ENCODE assay signal across 9 cellular contexts in genomic region chr16:81238296-81239011, GRCh38. TPM values are rescaled to one million over a fixed set of nuclear protein-coding genes. Genes with fewer than 3 reads are reported as not detected.
DNase-seq lines count a peak whose midpoint lies in the region; ATAC-seq, FAIRE-seq and TF ChIP-seq lines count a peak whose summit lies in the region.
"Had no signal": no experiment of that assay in that cellular context is flagged by ENCODE, and none has a peak within 500 bp of the region (broad histone marks: within the 10 kb centered on the region; RNA-seq: fewer than 3 reads in every experiment).

Gene BCO1 (plus strand): TSS chr16:81238689. CDS start chr16:81238909, 220 bp downstream.

- no peaks in the 10 kb centered on the region for H3K4me1 ChIP-seq in endothelial cell of umbilical vein (ENCODE audit: control insufficient read depth, extremely low read depth, insufficient read depth, low read length)

- FAIRE-seq in endothelial cell of umbilical vein (lab: Jason Lieb, UNC): no peak

- intact Hi-C loops in endothelial cell of umbilical vein (cut with micrococcal nuclease): no loop called here

- TF ChIP-seq POLR2A in endothelial cell of umbilical vein (IDR thresholded peaks at IDR 0.05; ENCODE audit: low read depth, low read length): no peak

- POLR2A ChIA-PET in endothelial cell of umbilical vein (lab: Charles Lee): interaction anchor here (0.7 kb wide), 1 partner anchor 41 kb away, joined by 3 read pairs; no protein-coding TSS in a partner anchor

- peak within 1 kb of the TSS; percentile 22 to 42 for H3K4me3 Mint-ChIP-seq in activated T-cell treated with anti-CD3 and anti-CD28 coated beads, Interleukin-2, amount 50 U/mL, for 72 hours
- peak within 1 kb of the TSS; percentile 72 to 77 (median 76) for H3K4me3 Mint-ChIP-seq in nephron
- H3K4me3 Mint-ChIP-seq: activated naive CD4-positive, alpha-beta T cell treated with anti-CD3 and anti-CD28 coated beads, Interleukin-2, amount 50 U/mL, for 24 hours had no signal

- no peaks in the 10 kb centered on the region for H3K9me3 ChIP-seq in endothelial cell of umbilical vein (replicated peaks; ENCODE audit: control insufficient read depth, insufficient read depth, low read length)

- no peak for DNase-seq in activated T-cell treated with anti-CD3 and anti-CD28 coated beads, Interleukin-2, amount 50 U/mL, for 72 hours
- no peak for DNase-seq in activated T-cell treated with anti-CD3 and anti-CD28 coated beads, Interleukin-2, amount 50 U/mL, for 48 hours
- DNase-seq in NCI-H69 (lab: John Stamatoyannopoulos, UW) (peak; percentile 20), endothelial cell of umbilical vein (ENCODE audit: low read depth, low spot score) (peak; percentile 43), UCSD-AML1 (lab: John Stamatoyannopoulos, UW; ENCODE audit: unreplicated experiment) (no peak), epidermal melanocyte (ENCODE audit: insufficient read length, low spot score) (no peak), activated T-cell treated with anti-CD3 and anti-CD28 coated beads for 4 hours (no peak)

- no peaks in the 10 kb centered on the region for H3K36me3 Mint-ChIP-seq in activated T-cell treated with anti-CD3 and anti-CD28 coated beads, Interleukin-2, amount 50 U/mL, for 72 hours (ENCODE audit: insufficient read depth in 2 of 2)
- no peaks in the 10 kb centered on the region for H3K36me3 Mint-ChIP-seq in nephron (ENCODE audit: low read depth)
- H3K36me3 Mint-ChIP-seq: activated naive CD4-positive, alpha-beta T cell treated with anti-CD3 and anti-CD28 coated beads, Interleukin-2, amount 50 U/mL, for 24 hours had no signal

- TF ChIP-seq CTCF in endothelial cell of umbilical vein (IDR thresholded peaks at IDR 0.05; ENCODE audit: extremely low read depth in 1 of 2, insufficient read depth in 1 of 2, low read depth in 1 of 2, low read length in 2 of 2) (no peak), nephron (IDR thresholded peaks at IDR 0.05; ENCODE audit: unreplicated experiment in 3 of 3) (no peak)

- no peaks in the 10 kb centered on the region for H3K36me3 ChIP-seq in endothelial cell of umbilical vein (ENCODE audit: control insufficient read depth in 2 of 2, extremely low read depth in 1 of 2, insufficient read depth in 2 of 2, low read length in 2 of 2)

- ATAC-seq in activated T-cell treated with anti-CD3 and anti-CD28 coated beads, Interleukin-2, amount 50 U/mL, for 72 hours (replicated peaks in 1 of 2): no peak

- H3K79me2 ChIP-seq in endothelial cell of umbilical vein (ENCODE audit: control insufficient read depth, insufficient read depth, low read length): no peaks in the 10 kb centered on the region

- H3K27me3 ChIP-seq in endothelial cell of umbilical vein (ENCODE audit: control insufficient read depth in 2 of 2, insufficient read depth in 2 of 2, low read length in 2 of 2): no peaks in the 10 kb centered on the region

- no peak within 1 kb of the TSS for H3K27ac Mint-ChIP-seq in activated T-cell treated with anti-CD3 and anti-CD28 coated beads, Interleukin-2, amount 50 U/mL, for 72 hours
- H3K27ac Mint-ChIP-seq in nephron: peak within 1 kb of the TSS; percentile 94 to 95 (median 94)
- H3K27ac Mint-ChIP-seq: activated naive CD4-positive, alpha-beta T cell treated with anti-CD3 and anti-CD28 coated beads, Interleukin-2, amount 50 U/mL, for 24 hours had no signal

- H2AFZ ChIP-seq in endothelial cell of umbilical vein (ENCODE audit: low read depth, low read length): peak within 1 kb of the TSS; percentile 86

- peaks cover 8% of the 10 kb centered on the region for H3K27me3 Mint-ChIP-seq in activated T-cell treated with anti-CD3 and anti-CD28 coated beads, Interleukin-2, amount 50 U/mL, for 72 hours (ENCODE audit: low read depth)
- peaks cover 6% of the 10 kb centered on the region for H3K27me3 Mint-ChIP-seq in nephron (ENCODE audit: low read depth)
- H3K27me3 Mint-ChIP-seq: activated naive CD4-positive, alpha-beta T cell treated with anti-CD3 and anti-CD28 coated beads, Interleukin-2, amount 50 U/mL, for 24 hours had no signal

- no peaks in the 10 kb centered on the region for H3K9me1 ChIP-seq in endothelial cell of umbilical vein (replicated peaks; ENCODE audit: control insufficient read depth, extremely low read depth, insufficient read depth, low read length)

- no TSS peak for BruUV-seq in endothelial cell of umbilical vein (replicated peaks; lab: Mats Ljungman, UMichigan)

- no peak within 1 kb of the TSS for H3K9ac ChIP-seq in endothelial cell of umbilical vein (replicated peaks; ENCODE audit: extremely low read depth, insufficient read depth, low read length)

- no peaks in the 10 kb centered on the region for H3K9me3 Mint-ChIP-seq in activated T-cell treated with anti-CD3 and anti-CD28 coated beads, Interleukin-2, amount 50 U/mL, for 72 hours
- no peaks in the 10 kb centered on the region for H3K9me3 Mint-ChIP-seq in nephron
- H3K9me3 Mint-ChIP-seq: activated naive CD4-positive, alpha-beta T cell treated with anti-CD3 and anti-CD28 coated beads, Interleukin-2, amount 50 U/mL, for 24 hours had no signal

- CTCF ChIA-PET in endothelial cell of umbilical vein (lab: Charles Lee): interaction anchor here (1.2 to 1.7 kb wide), 3 partner anchors 23 to 57 kb away, joined by 3 to 13 read pairs (median 6); no protein-coding TSS in a partner anchor

- peak within 1 kb of the TSS in 2 of 3 experiments; percentile 5 to 33 for H3K4me3 ChIP-seq in endothelial cell of umbilical vein (replicated peaks in 1 of 3; ENCODE audit: insufficient read depth in 1 of 3, low read depth in 1 of 3, low read length in 3 of 3)

- no peaks in the 10 kb centered on the region for H4K20me1 ChIP-seq in endothelial cell of umbilical vein (replicated peaks; ENCODE audit: control insufficient read depth, extremely low read depth, insufficient read depth, low read length)

- dilution Hi-C loops in endothelial cell of umbilical vein (cut with MboI; ENCODE audit: extremely low pct_ligation_motif_present, low sequenced_read_pairs): no loop called here

- peaks cover 7% of the 10 kb centered on the region for H3K4me1 Mint-ChIP-seq in activated T-cell treated with anti-CD3 and anti-CD28 coated beads, Interleukin-2, amount 50 U/mL, for 72 hours (ENCODE audit: low read depth)
- peaks cover 24% of the 10 kb centered on the region for H3K4me1 Mint-ChIP-seq in nephron

- H3K27ac ChIP-seq in endothelial cell of umbilical vein (ENCODE audit: insufficient read depth, low read depth, low read length): no peak within 1 kb of the TSS

- peak within 1 kb of the TSS; percentile 53 for H3K4me2 ChIP-seq in endothelial cell of umbilical vein (ENCODE audit: insufficient read depth, low read length)

TF ChIP-seq in endothelial cell of umbilical vein, 7 proteins besides CTCF, POLR2A, EP300 and RAD21:
- TF ChIP-seq FOS (IDR thresholded peaks at IDR 0.05; ENCODE audit: borderline replicate concordance, insufficient read depth, low read length) (no peak), MAX (IDR thresholded peaks at IDR 0.05; ENCODE audit: insufficient read depth, insufficient read length) (no peak), MYC (IDR thresholded peaks at IDR 0.05; ENCODE audit: low read depth, low read length) (no peak), POLR2AphosphoS5 (IDR thresholded peaks at IDR 0.05; ENCODE audit: insufficient read depth, low read depth, low read length) (no peak), JUN (IDR thresholded peaks at IDR 0.05; ENCODE audit: borderline replicate concordance, insufficient read depth, insufficient read length, low read depth) (no peak), EZH2 (IDR thresholded peaks at IDR 0.05; ENCODE audit: borderline replicate concordance, low read depth, low read length, severe bottlenecking) (no peak), GATA2 (IDR thresholded peaks at IDR 0.05; ENCODE audit: insufficient read depth, insufficient read length, low read depth, low read length) (no peak)

RNA-seq across cellular contexts. Expression of gene BCO1, which starts in this region (rescaled TPM):
- not detected for total RNA-seq in activated T-cell treated with anti-CD3 and anti-CD28 coated beads, Interleukin-2, amount 50 U/mL, for 72 hours
- not detected in 2 replicates for total RNA-seq in endothelial cell of umbilical vein
- polyA plus RNA-seq in endothelial cell of umbilical vein: not detected in 2 replicates
- polyA plus RNA-seq in endothelial cell of umbilical vein (2011; cell fraction: cytosol; rRNA removed): 0.03 and 0.04 TPM in 2 replicates
- not detected in 2 replicates for polyA plus RNA-seq in endothelial cell of umbilical vein (2011; cell fraction: nucleus; rRNA removed)
- not detected in 2 replicates for polyA plus RNA-seq in endothelial cell of umbilical vein (2012)
- not detected in 2 replicates for polyA minus RNA-seq in endothelial cell of umbilical vein
- not detected for polyA minus RNA-seq in endothelial cell of umbilical vein (2011; cell fraction: cytosol; rRNA and poly(A)+ RNA removed)
- polyA minus RNA-seq in endothelial cell of umbilical vein (2011; cell fraction: nucleus; rRNA and poly(A)+ RNA removed): not detected in 2 replicates

Comparison
In these comparisons a context has a peak if more than half of its experiments do, and no peak if none do; other contexts are left out.
1. Peak in DNase-seq, H3K4me3 ChIP-seq and H3K4me2 ChIP-seq in endothelial cell of umbilical vein; RNA of the gene not detected or under 1 TPM.